ENCODE assay signal across 21 cellular contexts in the genomic region with DNA sequence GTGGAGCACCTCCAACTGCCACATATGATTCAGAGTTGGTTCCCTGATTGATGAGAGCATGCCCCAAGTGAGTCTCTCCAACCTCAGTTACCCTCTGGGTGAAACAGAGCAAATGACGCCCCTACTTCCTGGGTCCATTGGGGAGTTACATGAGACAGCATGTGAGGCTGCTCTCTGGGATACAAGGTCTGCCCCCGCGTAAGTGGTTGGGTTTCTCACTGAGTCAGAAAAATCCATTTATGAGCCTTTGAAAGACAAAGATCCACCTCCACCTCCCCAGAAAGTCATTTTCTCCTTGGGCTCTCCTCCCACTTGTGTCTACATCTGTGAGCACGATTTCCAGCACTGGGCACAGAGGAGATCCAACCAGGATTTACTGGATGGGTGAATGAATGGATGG.
"Had no signal": no experiment of that assay in that cellular context is flagged by ENCODE, and none has a peak within 500 bp of the region (broad histone marks: within the 10 kb centered on the region; RNA-seq: fewer than 3 reads in every experiment).

No MANE protein-coding gene starts in this region.

- H3K27me3 Mint-ChIP-seq: dendritic cell treated with granulocyte-macrophage colony-stimulating factor and Interleukin-4, amounts not matched to agents 40 ng/mL and 50 ng/mL, for 4 days; effector memory CD8-positive, alpha-beta T cell had no signal

- H3K9me3 Mint-ChIP-seq: dendritic cell treated with granulocyte-macrophage colony-stimulating factor and Interleukin-4, amounts not matched to agents 40 ng/mL and 50 ng/mL, for 4 days; effector memory CD8-positive, alpha-beta T cell had no signal

- H3K4me3 Mint-ChIP-seq: dendritic cell treated with granulocyte-macrophage colony-stimulating factor and Interleukin-4, amounts not matched to agents 40 ng/mL and 50 ng/mL, for 4 days; effector memory CD8-positive, alpha-beta T cell; endodermal cell had no signal

- DNase-seq: cortex of kidney; dermis blood vessel endothelial cell; dorsolateral prefrontal cortex; effector CD4-positive, alpha-beta T cell; effector CD8-positive, alpha-beta T cell; effector memory CD4-positive, alpha-beta T cell; effector memory CD8-positive, alpha-beta T cell; endodermal cell; erythroblast; esophagus squamous epithelium; foreskin fibroblast; foreskin keratinocyte; foreskin melanocyte; gastrocnemius medialis; glutamatergic neuron; heart left ventricle; heart right ventricle; hippocampal formation had no signal

- ATAC-seq: effector memory CD8-positive, alpha-beta T cell; esophagus mucosa; foreskin keratinocyte; gastrocnemius medialis; gastroesophageal sphincter; heart left ventricle; heart right ventricle had no signal

- H3K27ac Mint-ChIP-seq: dendritic cell treated with granulocyte-macrophage colony-stimulating factor and Interleukin-4, amounts not matched to agents 40 ng/mL and 50 ng/mL, for 4 days; effector memory CD8-positive, alpha-beta T cell; endodermal cell had no signal

- H3K4me1 Mint-ChIP-seq: endodermal cell had no signal
